In genomic region chr2:9375857-9376428, GRCh38 we compare ENCODE assay signal across 25 cellular contexts. TPM values are rescaled to one million over a fixed set of nuclear protein-coding genes. Genes with fewer than 3 reads are reported as not detected.
DNase-seq lines count a peak whose midpoint lies in the region; ATAC-seq, FAIRE-seq and TF ChIP-seq lines count a peak whose summit lies in the region.
"Had no signal": no experiment of that assay in that cellular context is flagged by ENCODE, and none has a peak within 500 bp of the region (broad histone marks: within the 10 kb centered on the region; RNA-seq: fewer than 3 reads in every experiment).

No MANE protein-coding gene starts in this region.

- H3K36me3 ChIP-seq in Karpas-422 (ENCODE audit: insufficient read depth, low read length) (no peaks in the 10 kb centered on the region), GM12878 (ENCODE audit: control insufficient read depth in 2 of 2, insufficient read depth in 2 of 2, low read length in 1 of 2) (no peaks in the 10 kb centered on the region), subcutaneous abdominal adipose tissue (ENCODE audit: control insufficient read depth in 5 of 5, insufficient read depth in 5 of 5, low read length in 5 of 5) (peaks cover 3 to 67% (median 54%) of the 10 kb centered on the region in 5 donors)

- ATAC-seq in GM12878 (peak; percentile 93), GM21529 (IDR thresholded peaks at IDR 0.05; ENCODE audit: unreplicated experiment) (no peak), HG03442 (IDR thresholded peaks at IDR 0.05; ENCODE audit: unreplicated experiment) (no peak)
- ATAC-seq: activated CD4-positive, alpha-beta T cell treated with anti-CD3 and anti-CD28 coated beads for 36 hours; activated T-cell treated with anti-CD3 and anti-CD28 coated beads, Interleukin-2, amount 50 U/mL, for 4 hours; CD8-positive, alpha-beta T cell; lower lobe of right lung had no signal

- no peaks in the 10 kb centered on the region for H3K79me2 ChIP-seq in Karpas-422 (ENCODE audit: low read length)
- no peaks in the 10 kb centered on the region for H3K79me2 ChIP-seq in GM12878 (ENCODE audit: control insufficient read depth, insufficient read depth, low read length)

- TF ChIP-seq EP300 in GM12878 (IDR thresholded peaks at IDR 0.05; ENCODE audit: borderline replicate concordance in 1 of 2, control insufficient read depth in 1 of 2, low read depth in 2 of 2, low read length in 2 of 2) = no peak

- H2AFZ ChIP-seq in Karpas-422 (ENCODE audit: low read length) (no peak overlapping the region), GM12878 (ENCODE audit: control insufficient read depth, low read depth, low read length) (no peak overlapping the region)

- no peak overlapping the region for H3K9ac ChIP-seq in Karpas-422 (ENCODE audit: low read length)
- no peak overlapping the region for H3K9ac ChIP-seq in GM12878 (ENCODE audit: control insufficient read depth, insufficient read depth, low read length)
- no peak overlapping the region for H3K9ac ChIP-seq in subcutaneous abdominal adipose tissue (ENCODE audit: low read length in 5 of 5)

- no peak for DNase-seq in GM12891 (ENCODE audit: insufficient read length, low spot score)
- DNase-seq in Karpas-422 = peak; percentile 60
- DNase-seq in GM12878 (ENCODE audit: low read depth, low spot score) = no peak
- no peak for DNase-seq in NOMO-1 treated with dmso at 0.1 percent for 144 hours (lab: John Stamatoyannopoulos, UW; ENCODE audit: unreplicated experiment)
- DNase-seq in COR-L47 (lab: John Stamatoyannopoulos, UW) = no peak
- DNase-seq: activated CD4-positive, alpha-beta T cell treated with anti-CD3 and anti-CD28 coated beads for 36 hours; activated naive CD4-positive, alpha-beta T cell treated with Interleukin-2 at 50 U/mL for 16 hours; activated T-cell treated with anti-CD3 and anti-CD28 coated beads, Interleukin-2, amount 50 U/mL, for 4 hours; amniotic stem cell; CD8-positive, alpha-beta T cell; cortex of kidney; lower lobe of right lung; MG63; NCI-H1694 treated with DMSO at 0.1 percent for 48 hours; NCI-H69; SHP77; stimulated activated CD4-positive, alpha-beta T cell treated with anti-CD3 and anti-CD28 coated beads, Interleukin-2, amount 100 ng/mL, for 48 hours; stimulated activated naive CD4-positive, alpha-beta T cell treated with Interleukin-2 at 50 U/mL for 16 hours had no signal

- CTCF ChIA-PET in GM12878 (lab: Yijun Ruan, JAX) = interaction anchor here (1.0 to 1.1 kb wide), 2 partner anchors 44 to 180 kb away, joined by 3 to 4 read pairs; no protein-coding TSS in a partner anchor

- RAD21 ChIA-PET in GM12878 (lab: Charles Lee; ENCODE audit: unreplicated experiment) = no interaction called here

- no TSS peak for BruUV-seq in GM12878 (replicated peaks; lab: Mats Ljungman, UMichigan)

- TF ChIP-seq POLR2A in GM12891 (IDR thresholded peaks at IDR 0.05; ENCODE audit: low read depth, low read length) = no peak
- no peak for TF ChIP-seq POLR2A in GM12878 (IDR thresholded peaks at IDR 0.05; ENCODE audit: low read depth, low read length)

- TF ChIP-seq CTCF in GM12878 (IDR thresholded peaks at IDR 0.05 in 2 of 3, conservative IDR thresholded peaks at IDR 0.05 in 1 of 3; ENCODE audit: control insufficient read depth in 2 of 3, extremely low read depth in 1 of 3, insufficient read depth in 1 of 3, low read depth in 3 of 3, low read length in 3 of 3) = peak; percentile 20 to 66 (median 52); a peak in 4 of 6 replicates

- no peaks in the 10 kb centered on the region for H4K20me1 ChIP-seq in Karpas-422 (ENCODE audit: insufficient read depth, low read depth, low read length)
- H4K20me1 ChIP-seq in GM12878 (ENCODE audit: control insufficient read depth, insufficient read depth) = no peaks in the 10 kb centered on the region

- WGBS in GM12878 (ENCODE audit: insufficient coverage, insufficient replicate concordance, low lambda C conversion rate, missing lambda C conversion rate) = 29% methylated on average over 3 of the region's 4 CpGs

- intact Hi-C loops in GM12878 (cut with micrococcal nuclease; ENCODE audit: unreplicated experiment) = no loop called here

- SMC1A ChIA-PET in GM12878 (lab: Charles Lee; ENCODE audit: uncharacterized antibody, unreplicated experiment) = interaction anchor here (0.9 kb wide), 1 partner anchor 232 kb away, joined by 3 read pairs; no protein-coding TSS in a partner anchor

- H3K27me3 ChIP-seq in Karpas-422 (ENCODE audit: low read length) (no peaks in the 10 kb centered on the region), GM12878 (replicated peaks in 1 of 2; ENCODE audit: control insufficient read depth in 2 of 2, insufficient read depth in 2 of 2, low read length in 1 of 2) (peaks cover 0 to 2% of the 10 kb centered on the region in 2 experiments; a peak in 2 of 4 replicates), subcutaneous abdominal adipose tissue (ENCODE audit: control insufficient read depth in 5 of 5, insufficient read depth in 4 of 5, low read length in 5 of 5) (peaks cover 0 to 4% (median 0%) of the 10 kb centered on the region in 5 donors)
- H3K27me3 ChIP-seq: MG63, tibial artery had no signal

- no peaks in the 10 kb centered on the region for H3K9me2 ChIP-seq in Karpas-422 (replicated peaks; ENCODE audit: insufficient read depth, low read length)

- no peak overlapping the region for H3K4me3 ChIP-seq in Karpas-422 (ENCODE audit: low read length)
- no peak overlapping the region for H3K4me3 ChIP-seq in GM12878
- no peak overlapping the region for H3K4me3 ChIP-seq in subcutaneous abdominal adipose tissue (ENCODE audit: low read depth in 1 of 5, low read length in 5 of 5)
- H3K4me3 ChIP-seq: lower lobe of right lung, MG63, tibial artery had no signal

- POLR2A ChIA-PET in GM12878 (lab: Charles Lee) = no interaction called here

- in situ Hi-C loops in GM12878 (cut with MboI) = no loop called here

- peaks cover 8% of the 10 kb centered on the region for H3K4me1 ChIP-seq in Karpas-422 (ENCODE audit: low read length)
- H3K4me1 ChIP-seq in GM12878 (ENCODE audit: control insufficient read depth, insufficient read depth, low read length) = no peaks in the 10 kb centered on the region
- H3K4me1 ChIP-seq in subcutaneous abdominal adipose tissue (ENCODE audit: control insufficient read depth in 5 of 5, insufficient read depth in 5 of 5, low read length in 5 of 5) = peaks cover 25 to 54% (median 49%) of the 10 kb centered on the region in 5 donors

- FAIRE-seq in GM12891 (lab: Jason Lieb, UNC) = peak; percentile 54
- FAIRE-seq in GM12878 (lab: Jason Lieb, UNC) = no peak
- FAIRE-seq: bronchial epithelial cell, endometrium, keratinocyte had no signal

- H3K4me2 ChIP-seq in Karpas-422 (ENCODE audit: low read depth, low read length, poor library complexity, severe bottlenecking) = no peak overlapping the region
- no peak overlapping the region for H3K4me2 ChIP-seq in GM12878 (ENCODE audit: control insufficient read depth, insufficient read depth)

- H3K9me3 ChIP-seq in Karpas-422 (ENCODE audit: low read length) = no peaks in the 10 kb centered on the region
- no peaks in the 10 kb centered on the region for H3K9me3 ChIP-seq in GM12878 (replicated peaks; ENCODE audit: control insufficient read depth, insufficient read depth, low read length)
- H3K9me3 ChIP-seq in subcutaneous abdominal adipose tissue (ENCODE audit: control insufficient read depth in 5 of 5, low read length in 5 of 5) = no peaks in the 10 kb centered on the region
- H3K9me3 ChIP-seq: lower lobe of right lung, MG63, tibial artery had no signal

- H3K27ac ChIP-seq in Karpas-422 (ENCODE audit: low read length) (no peak overlapping the region), GM12878 (ENCODE audit: control insufficient read depth, insufficient read depth) (no peak overlapping the region), subcutaneous abdominal adipose tissue (ENCODE audit: low read depth, low read length) (peak overlapping the region; percentile 97)
- H3K27ac ChIP-seq: lower lobe of right lung, tibial artery had no signal

- 0 out of 2 replicates have a peak, but pooled peaks have one; percentile 29 for TF ChIP-seq RAD21 in GM12878 (IDR thresholded peaks at IDR 0.05; ENCODE audit: insufficient read depth, low read depth, low read length)

RNA-seq across cellular contexts. Expression of gene ITGB1BP1, which starts 47.4 kb away (rescaled TPM):
- 77.0 TPM for polyA plus RNA-seq in GM12891 (2012; ENCODE audit: low read depth, missing spikeins)
- total RNA-seq in Karpas-422 (2014; rRNA removed; shearing (Covaris generic); ENCODE audit: low replicate concordance) = 36.7 and 43.5 TPM in 2 replicates
- total RNA-seq in GM12878 (2013; cell fraction: nucleolus; rRNA removed) = 25.2 and 27.2 TPM in 2 replicates
- total RNA-seq in GM12878 (2014; rRNA removed) (49.8 and 50.2 TPM in 2 replicates), GM12878 (2014; rRNA removed; fragmentation: Illumina TruSeq; extraction: Trizol) (60.9 and 68.3 TPM in 2 replicates), GM12878 (2021) (108 and 115 TPM in 2 replicates)
- polyA plus RNA-seq in GM12878 (2011; ENCODE audit: low read depth) = 33.7 TPM
- polyA plus RNA-seq in GM12878 (2011; rRNA removed) (113 and 166 TPM in 2 replicates), GM12878 (2014; fragmentation: Illumina TruSeq; extraction: Trizol) (79.5 and 87.7 TPM in 2 replicates), GM12878 (2014; fragmentation: Nextera tagmentation; extraction: Ambion mirVana) (100 to 1,000 TPM in 1 of 2 experiments, 10 to 100 TPM in 1; 58.8 to 115 TPM), GM12878 (2014; rRNA removed) (67.3 and 81.0 TPM in 2 replicates), GM12878 (2016; fragmentation: Nextera tagmentation; extraction: Ambion mirVana) (100 to 1,000 TPM; 271 to 273 TPM)
- 45.0 and 46.7 TPM in 2 replicates for polyA plus RNA-seq in GM12878 (2011; cell fraction: cytosol; rRNA removed)
- 35.8 and 38.4 TPM in 2 replicates for polyA plus RNA-seq in GM12878 (2011; cell fraction: nucleus; rRNA removed)
- polyA plus RNA-seq in GM12878 (2012) = 64.4 and 91.5 TPM in 2 replicates
- polyA minus RNA-seq in GM12878 (2011; rRNA and poly(A)+ RNA removed) = 20.0 and 20.8 TPM in 2 replicates
- polyA minus RNA-seq in GM12878 (2011; cell fraction: cytosol; rRNA and poly(A)+ RNA removed) = 14.2 and 15.4 TPM in 2 replicates
- 5.8 and 10.2 TPM in 2 replicates for polyA minus RNA-seq in GM12878 (2011; cell fraction: nucleus; rRNA and poly(A)+ RNA removed)

RNA-seq across cellular contexts. Expression of gene CPSF3, which starts 47.5 kb away (rescaled TPM):
- 55.5 TPM for polyA plus RNA-seq in GM12891 (2012; ENCODE audit: low read depth, missing spikeins)
- 52.5 and 72.6 TPM in 2 replicates for total RNA-seq in Karpas-422 (2014; rRNA removed; shearing (Covaris generic); ENCODE audit: low replicate concordance)
- 53.2 and 73.7 TPM in 2 replicates for total RNA-seq in GM12878 (2013; cell fraction: nucleolus; rRNA removed)
- total RNA-seq in GM12878 (2014; rRNA removed) (67.7 and 72.3 TPM in 2 replicates), GM12878 (2014; rRNA removed; fragmentation: Illumina TruSeq; extraction: Trizol) (97.4 and 107 TPM in 2 replicates), GM12878 (2021) (62.1 and 62.2 TPM in 2 replicates)
- polyA plus RNA-seq in GM12878 (2011; ENCODE audit: low read depth) = 25.1 TPM
- polyA plus RNA-seq in GM12878 (2011; rRNA removed) (34.5 and 45.3 TPM in 2 replicates), GM12878 (2014; fragmentation: Illumina TruSeq; extraction: Trizol) (83.5 and 116 TPM in 2 replicates), GM12878 (2014; fragmentation: Nextera tagmentation; extraction: Ambion mirVana) (100 to 1,000 TPM in 1 of 2 experiments, 10 to 100 TPM in 1; 68.7 to 101 TPM), GM12878 (2014; rRNA removed) (42.4 and 46.9 TPM in 2 replicates), GM12878 (2016; fragmentation: Nextera tagmentation; extraction: Ambion mirVana) (100 to 1,000 TPM; 105 to 108 TPM)
- 18.9 and 31.5 TPM in 2 replicates for polyA plus RNA-seq in GM12878 (2011; cell fraction: cytosol; rRNA removed)
- polyA plus RNA-seq in GM12878 (2011; cell fraction: nucleus; rRNA removed) = 39.5 and 47.6 TPM in 2 replicates
- polyA plus RNA-seq in GM12878 (2012) = 48.2 and 50.7 TPM in 2 replicates
- 21.9 and 44.2 TPM in 2 replicates for polyA minus RNA-seq in GM12878 (2011; rRNA and poly(A)+ RNA removed)
- polyA minus RNA-seq in GM12878 (2011; cell fraction: cytosol; rRNA and poly(A)+ RNA removed) = 16.7 and 25.6 TPM in 2 replicates
- 19.0 and 26.7 TPM in 2 replicates for polyA minus RNA-seq in GM12878 (2011; cell fraction: nucleus; rRNA and poly(A)+ RNA removed)
